Comparison of ENCODE assay signal across 17 cellular contexts in the genomic region with DNA sequence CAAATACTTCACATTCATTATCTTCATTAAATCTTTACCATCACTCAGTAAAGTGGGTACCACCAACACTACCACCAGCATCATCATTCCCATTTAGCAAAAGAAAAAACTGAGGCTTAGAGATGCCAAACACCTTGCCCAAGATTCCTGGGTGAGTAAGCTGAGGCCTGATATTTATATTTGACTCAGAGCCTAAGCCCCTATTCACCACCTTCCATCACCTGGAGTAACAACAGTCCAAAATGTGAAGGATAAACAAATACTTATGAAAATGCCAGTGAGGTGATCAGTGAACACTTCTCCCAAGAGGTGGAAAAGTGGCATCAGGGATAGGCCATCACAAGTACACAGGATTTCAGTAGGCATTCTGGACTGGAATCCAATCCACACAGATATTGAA. TPM values are rescaled to one million over a fixed set of nuclear protein-coding genes. Genes with fewer than 3 reads are reported as not detected.
A peak's percentile ranks its signal among the peaks of the same experiment; 100 is the strongest.
DNase-seq lines count a peak whose midpoint lies in the region; ATAC-seq and TF ChIP-seq lines count a peak whose summit lies in the region.
"Had no signal": no experiment of that assay in that cellular context is flagged by ENCODE, and none has a peak within 500 bp of the region (broad histone marks: within the 10 kb centered on the region; RNA-seq: fewer than 3 reads in every experiment).

No MANE protein-coding gene starts in this region.

- TF ChIP-seq CTCF in GM23338 (conservative IDR thresholded peaks at IDR 0.05; ENCODE audit: low read depth in 2 of 2): no peak
- TF ChIP-seq CTCF in SU-DHL-6 (IDR thresholded peaks at IDR 0.05; ENCODE audit: insufficient read depth, low read length, poor library complexity, severe bottlenecking): no peak
- TF ChIP-seq CTCF in chondrocyte (IDR thresholded peaks at IDR 0.05): no peak
- no peak for TF ChIP-seq CTCF in brain microvascular endothelial cell (IDR thresholded peaks at IDR 0.05; ENCODE audit: low read depth, low read length, missing control alignments)

- DNase-seq in GM23338 (ENCODE audit: low spot score): no peak
- DNase-seq in DMS79 treated with DMSO at 0.1 percent for 48 hours (lab: John Stamatoyannopoulos, UW): no peak
- DNase-seq in chondrocyte (ENCODE audit: low spot score): no peak
- no peak for DNase-seq in brain microvascular endothelial cell
- DNase-seq in HEK293T (ENCODE audit: extremely low spot score): no peak
- DNase-seq: aorta; BE2C; dorsolateral prefrontal cortex; EL; NCI-H748 treated with DMSO at 0.1 percent for 48 hours; stimulated activated CD8-positive, alpha-beta memory T cell treated with anti-CD3 and anti-CD28 coated beads, Interleukin-4, amount 100 ng/mL, for 48 hours had no signal

- CTCF ChIA-PET in HEK293T (lab: Yijun Ruan, JAX): no interaction called here

- H3K36me3 Mint-ChIP-seq in GM23338 (ENCODE audit: low read depth) (peaks cover 5% of the 10 kb centered on the region; the same call in 2 of the 3 replicates), chondrocyte (ENCODE audit: low read depth) (peaks cover 3% of the 10 kb centered on the region)

- H3K9me2 ChIP-seq in GM23338 (ENCODE audit: insufficient read depth): no peaks in the 10 kb centered on the region
- H3K9me2 ChIP-seq in SU-DHL-6 (replicated peaks; ENCODE audit: insufficient read depth, low read length): no peaks in the 10 kb centered on the region

- peaks cover 0 to 57% (median 32%) of the 10 kb centered on the region in 11 experiments; a peak in 17 of 22 replicates for H3K36me3 ChIP-seq in BLaER1 treated with 17β-estradiol and CSF1 and Interleukin-3, amounts not matched to agents 10 nM and 100 nM
- no peaks in the 10 kb centered on the region for H3K36me3 ChIP-seq in GM23338 (ENCODE audit: insufficient read depth)
- H3K36me3 ChIP-seq in SU-DHL-6 (ENCODE audit: low read length): peaks cover 3% of the 10 kb centered on the region; the same call in 1 of the 2 replicates
- H3K36me3 ChIP-seq in mesodermal cell (ENCODE audit: control insufficient read depth, insufficient read depth, low read length): peaks cover 4% of the 10 kb centered on the region
- H3K36me3 ChIP-seq in brain microvascular endothelial cell (replicated peaks): no peaks in the 10 kb centered on the region
- H3K36me3 ChIP-seq: prostate gland had no signal

- H3K9ac ChIP-seq in BLaER1 treated with 17β-estradiol and CSF1 and Interleukin-3, amounts not matched to agents 10 nM and 100 nM: peak overlapping the region in 7 of 11 experiments; percentile 92 to 99 (median 96); a peak in 11 of 22 replicates
- H3K9ac ChIP-seq in SU-DHL-6 (ENCODE audit: low read length): peak overlapping the region; percentile 94; the same call in 1 of the 2 replicates

- peak overlapping the region in 7 of 10 experiments; percentile 80 to 94 (median 88); a peak in 15 of 20 replicates for H3K4me3 ChIP-seq in BLaER1 treated with 17β-estradiol and CSF1 and Interleukin-3, amounts not matched to agents 10 nM and 100 nM
- H3K4me3 ChIP-seq in GM23338: peak overlapping the region; percentile 90
- no peak overlapping the region for H3K4me3 ChIP-seq in SU-DHL-6 (ENCODE audit: insufficient read depth, low read length, poor library complexity, severe bottlenecking)
- peak overlapping the region; percentile 89 for H3K4me3 ChIP-seq in mesodermal cell (ENCODE audit: extremely low read depth, insufficient read depth, low read length, poor library complexity, severe bottlenecking)
- no peak overlapping the region for H3K4me3 ChIP-seq in brain microvascular endothelial cell (ENCODE audit: low read depth, low read length)
- H3K4me3 ChIP-seq: prostate gland had no signal

- peak overlapping the region in 4 of 11 experiments; percentile 93 to 99 (median 98); a peak in 3 of 22 replicates for H3K27ac ChIP-seq in BLaER1 treated with 17β-estradiol and CSF1 and Interleukin-3, amounts not matched to agents 10 nM and 100 nM
- H3K27ac ChIP-seq in GM23338 (ENCODE audit: low read depth) (0 out of 2 replicates have a peak overlapping the region, but pooled peaks have one; percentile 14), SU-DHL-6 (ENCODE audit: low read depth, low read length) (no peak overlapping the region), mesodermal cell (ENCODE audit: low read depth, low read length, severe bottlenecking) (no peak overlapping the region), brain microvascular endothelial cell (no peak overlapping the region)

- no peak for ATAC-seq in GM23338

- H3K9me3 ChIP-seq in BLaER1 treated with 17β-estradiol and CSF1 and Interleukin-3, amounts not matched to agents 10 nM and 100 nM (replicated peaks in 1 of 11): peaks cover 0 to 30% (median 19%) of the 10 kb centered on the region in 11 experiments; a peak in 17 of 22 replicates
- H3K9me3 ChIP-seq in SU-DHL-6 (ENCODE audit: insufficient read depth, low read length) (no peaks in the 10 kb centered on the region), mesodermal cell (ENCODE audit: control insufficient read depth, low read length) (no peaks in the 10 kb centered on the region)
- H3K9me3 ChIP-seq: BE2C, prostate gland had no signal

- peaks cover 99% of the 10 kb centered on the region for H3K79me2 ChIP-seq in GM23338 (replicated peaks; ENCODE audit: insufficient read depth)
- H3K79me2 ChIP-seq in SU-DHL-6 (ENCODE audit: insufficient read depth, low read length): peaks cover 85% of the 10 kb centered on the region

- peak overlapping the region in 10 of 11 experiments; percentile 88 to 98 (median 96); a peak in 21 of 22 replicates for H3K4me2 ChIP-seq in BLaER1 treated with 17β-estradiol and CSF1 and Interleukin-3, amounts not matched to agents 10 nM and 100 nM
- H3K4me2 ChIP-seq in GM23338: peak overlapping the region; percentile 86
- H3K4me2 ChIP-seq in SU-DHL-6 (ENCODE audit: low read depth, low read length, poor library complexity, severe bottlenecking): peak overlapping the region; percentile 95

- no peak overlapping the region for H3K27ac Mint-ChIP-seq in GM23338
- H3K27ac Mint-ChIP-seq in chondrocyte (ENCODE audit: unreplicated experiment): no peak overlapping the region
- H3K27ac Mint-ChIP-seq: activated CD4-positive, alpha-beta memory T cell treated with anti-CD3 and anti-CD28 coated beads for 36 hours; type B pancreatic cell had no signal

- peaks cover 23 to 42% (median 37%) of the 10 kb centered on the region in 10 experiments for H3K4me1 ChIP-seq in BLaER1 treated with 17β-estradiol and CSF1 and Interleukin-3, amounts not matched to agents 10 nM and 100 nM
- H3K4me1 ChIP-seq in GM23338 (ENCODE audit: insufficient read depth): peaks cover 53% of the 10 kb centered on the region
- peaks cover 39% of the 10 kb centered on the region for H3K4me1 ChIP-seq in mesodermal cell (ENCODE audit: control insufficient read depth, insufficient read depth, low read length, poor library complexity, severe bottlenecking)
- H3K4me1 ChIP-seq: prostate gland had no signal

- H3K4me1 Mint-ChIP-seq in GM23338 (peaks cover 18% of the 10 kb centered on the region), chondrocyte (ENCODE audit: low read depth) (peaks cover 22% of the 10 kb centered on the region)

- no peaks in the 10 kb centered on the region for H3K9me3 Mint-ChIP-seq in GM23338
- no peaks in the 10 kb centered on the region for H3K9me3 Mint-ChIP-seq in chondrocyte (ENCODE audit: low read depth)
- H3K9me3 Mint-ChIP-seq: activated CD4-positive, alpha-beta memory T cell treated with anti-CD3 and anti-CD28 coated beads for 36 hours; type B pancreatic cell had no signal

- no peak overlapping the region for H2AFZ ChIP-seq in GM23338
- H2AFZ ChIP-seq in SU-DHL-6 (ENCODE audit: low read depth, low read length, severe bottlenecking): no peak overlapping the region

- peaks cover 0 to 81% (median 65%) of the 10 kb centered on the region in 11 experiments; a peak in 19 of 22 replicates for H4K20me1 ChIP-seq in BLaER1 treated with 17β-estradiol and CSF1 and Interleukin-3, amounts not matched to agents 10 nM and 100 nM
- H4K20me1 ChIP-seq in GM23338 (replicated peaks; ENCODE audit: insufficient read depth): peaks cover 26% of the 10 kb centered on the region
- H4K20me1 ChIP-seq in SU-DHL-6 (ENCODE audit: low read depth, low read length): peaks cover 54% of the 10 kb centered on the region

- H3F3A ChIP-seq in GM23338 (replicated peaks; ENCODE audit: low read depth) (no peaks in the 10 kb centered on the region), SU-DHL-6 (ENCODE audit: insufficient read depth) (peaks cover 9% of the 10 kb centered on the region)

- no peaks in the 10 kb centered on the region for H3K27me3 Mint-ChIP-seq in GM23338 (ENCODE audit: insufficient read depth, low read depth, poor library complexity)
- no peaks in the 10 kb centered on the region for H3K27me3 Mint-ChIP-seq in chondrocyte (ENCODE audit: low read depth)
- H3K27me3 Mint-ChIP-seq: activated CD4-positive, alpha-beta memory T cell treated with anti-CD3 and anti-CD28 coated beads for 36 hours; type B pancreatic cell had no signal

- peaks cover 0 to 28% (median 0%) of the 10 kb centered on the region in 11 experiments; a peak in 5 of 22 replicates for H3K27me3 ChIP-seq in BLaER1 treated with 17β-estradiol and CSF1 and Interleukin-3, amounts not matched to agents 10 nM and 100 nM
- H3K27me3 ChIP-seq in GM23338 (ENCODE audit: insufficient read depth) (no peaks in the 10 kb centered on the region), SU-DHL-6 (ENCODE audit: low read length) (no peaks in the 10 kb centered on the region), brain microvascular endothelial cell (replicated peaks) (no peaks in the 10 kb centered on the region)
- H3K27me3 ChIP-seq: BE2C had no signal

- in situ Hi-C loops in brain microvascular endothelial cell (cut with HindIII; ENCODE audit: low pct_ligation_motif_present, low sequenced_read_pairs): no loop called here

- H3K4me3 Mint-ChIP-seq in GM23338: no peak overlapping the region
- H3K4me3 Mint-ChIP-seq in chondrocyte (ENCODE audit: unreplicated experiment): no peak overlapping the region
- H3K4me3 Mint-ChIP-seq: activated CD4-positive, alpha-beta memory T cell treated with anti-CD3 and anti-CD28 coated beads for 36 hours; type B pancreatic cell had no signal

- POLR2A ChIA-PET in HEK293T (lab: Yijun Ruan, JAX): no interaction called here

TF ChIP-seq in GM23338, 12 proteins besides CTCF, POLR2A, EP300 and RAD21 (continues in another document):
- TF ChIP-seq STAT1 (IDR thresholded peaks at IDR 0.05; ENCODE audit: unreplicated experiment) (no peak), EZH2phosphoT487 (IDR thresholded peaks at IDR 0.05; ENCODE audit: unreplicated experiment) (no peak), CREB1 (CRISPR knock-in tag; IDR thresholded peaks at IDR 0.05; ENCODE audit: low read depth) (no peak), EZH2 (IDR thresholded peaks at IDR 0.05; ENCODE audit: low read depth, unreplicated experiment) (no peak)

TF ChIP-seq in HEK293T, 16 proteins besides CTCF, POLR2A, EP300 and RAD21 (continues in another document):
- TF ChIP-seq LEF1 (IDR thresholded peaks at IDR 0.05; ENCODE audit: borderline replicate concordance) (no peak), ARNT (IDR thresholded peaks at IDR 0.05) (no peak), FOXM1 (IDR thresholded peaks at IDR 0.05; ENCODE audit: borderline replicate concordance) (no peak), FOXK2 (IDR thresholded peaks at IDR 0.05) (no peak), BHLHE40 (IDR thresholded peaks at IDR 0.05; ENCODE audit: borderline replicate concordance) (no peak)

RNA-seq across cellular contexts. Expression of a gene that starts 3.7 kb away (rescaled TPM):
- 234 and 281 TPM in 2 replicates for total RNA-seq in GM23338 (2014; rRNA removed; shearing (Covaris generic))
- 91.1 and 114 TPM in 2 replicates for polyA plus RNA-seq in GM23338 (2016; fragmentation: Nextera tagmentation; extraction: Ambion mirVana)
- polyA plus RNA-seq in mesodermal cell (2013, experiment 1 of 2): 66.4 TPM
- polyA plus RNA-seq in mesodermal cell (2013, experiment 2 of 2): 62.8 TPM
- 83.4 to 185 TPM (median 176 TPM) in 3 replicates for total RNA-seq in chondrocyte

Comparison
In these comparisons a context has a peak if more than half of its experiments do, and no peak if none do; other contexts are left out.
1. H3K4me3 ChIP-seq: peak in BLaER1 treated with 17β-estradiol and CSF1 and Interleukin-3, amounts not matched to agents 10 nM and 100 nM (7 of 10), GM23338 (single experiment) and mesodermal cell (single experiment); none in SU-DHL-6 (single experiment) and brain microvascular endothelial cell (single experiment).
2. Peak in every context shown above with its lines, with median percentiles within 50 percentile points of each other: H3K4me2 ChIP-seq.